Comparison of ENCODE assay signal across 1 cellular context in the genomic region with DNA sequence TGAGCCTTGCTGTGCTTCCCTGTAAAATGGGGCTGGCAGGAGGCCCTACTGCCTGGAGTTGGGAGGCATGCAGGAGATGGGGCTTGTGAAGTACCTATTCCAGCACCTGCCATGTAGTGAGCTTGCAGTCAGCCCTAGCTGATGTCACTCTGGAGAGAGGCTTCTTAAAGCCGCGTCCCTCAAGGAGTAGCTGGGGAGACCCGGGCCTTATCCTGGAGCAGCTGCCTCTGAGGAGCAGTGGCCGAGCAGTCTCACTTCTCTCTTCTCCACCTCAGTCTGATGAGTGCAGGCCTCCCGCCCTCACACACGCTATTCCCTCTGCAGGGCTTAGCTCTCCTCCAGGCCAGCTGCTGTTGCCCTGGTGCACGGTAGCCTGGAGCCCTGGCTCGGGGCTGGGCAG.
TF ChIP-seq lines count a peak whose summit lies in the region.

No MANE protein-coding gene starts in this region.

TF ChIP-seq in H1, 55 proteins besides CTCF, POLR2A, EP300 and RAD21:
- TF ChIP-seq SP2 (IDR thresholded peaks at IDR 0.05; ENCODE audit: low read length): no peak
- no peak for TF ChIP-seq BACH1 (IDR thresholded peaks at IDR 0.05; ENCODE audit: low read length)
- TF ChIP-seq CTBP2 (IDR thresholded peaks at IDR 0.05; ENCODE audit: borderline replicate concordance, insufficient read depth, insufficient read length, low read length): no peak
- TF ChIP-seq NANOG (IDR thresholded peaks at IDR 0.05; ENCODE audit: insufficient read depth, low read depth, low read length, poor library complexity, severe bottlenecking): no peak
- TF ChIP-seq, protein P1, sequence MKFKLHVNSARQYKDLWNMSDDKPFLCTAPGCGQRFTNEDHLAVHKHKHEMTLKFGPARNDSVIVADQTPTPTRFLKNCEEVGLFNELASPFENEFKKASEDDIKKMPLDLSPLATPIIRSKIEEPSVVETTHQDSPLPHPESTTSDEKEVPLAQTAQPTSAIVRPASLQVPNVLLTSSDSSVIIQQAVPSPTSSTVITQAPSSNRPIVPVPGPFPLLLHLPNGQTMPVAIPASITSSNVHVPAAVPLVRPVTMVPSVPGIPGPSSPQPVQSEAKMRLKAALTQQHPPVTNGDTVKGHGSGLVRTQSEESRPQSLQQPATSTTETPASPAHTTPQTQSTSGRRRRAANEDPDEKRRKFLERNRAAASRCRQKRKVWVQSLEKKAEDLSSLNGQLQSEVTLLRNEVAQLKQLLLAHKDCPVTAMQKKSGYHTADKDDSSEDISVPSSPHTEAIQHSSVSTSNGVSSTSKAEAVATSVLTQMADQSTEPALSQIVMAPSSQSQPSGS (IDR thresholded peaks at IDR 0.05; ENCODE audit: low read length): no peak
- TF ChIP-seq RFX5 (IDR thresholded peaks at IDR 0.05; ENCODE audit: borderline replicate concordance, low read depth, low read length): no peak
- no peak for TF ChIP-seq CREB1 (IDR thresholded peaks at IDR 0.05)
TF ChIP-seq in H1: peak in this region for 0.
